Comparison of ENCODE assay signal across 1 cellular context in the genomic region with DNA sequence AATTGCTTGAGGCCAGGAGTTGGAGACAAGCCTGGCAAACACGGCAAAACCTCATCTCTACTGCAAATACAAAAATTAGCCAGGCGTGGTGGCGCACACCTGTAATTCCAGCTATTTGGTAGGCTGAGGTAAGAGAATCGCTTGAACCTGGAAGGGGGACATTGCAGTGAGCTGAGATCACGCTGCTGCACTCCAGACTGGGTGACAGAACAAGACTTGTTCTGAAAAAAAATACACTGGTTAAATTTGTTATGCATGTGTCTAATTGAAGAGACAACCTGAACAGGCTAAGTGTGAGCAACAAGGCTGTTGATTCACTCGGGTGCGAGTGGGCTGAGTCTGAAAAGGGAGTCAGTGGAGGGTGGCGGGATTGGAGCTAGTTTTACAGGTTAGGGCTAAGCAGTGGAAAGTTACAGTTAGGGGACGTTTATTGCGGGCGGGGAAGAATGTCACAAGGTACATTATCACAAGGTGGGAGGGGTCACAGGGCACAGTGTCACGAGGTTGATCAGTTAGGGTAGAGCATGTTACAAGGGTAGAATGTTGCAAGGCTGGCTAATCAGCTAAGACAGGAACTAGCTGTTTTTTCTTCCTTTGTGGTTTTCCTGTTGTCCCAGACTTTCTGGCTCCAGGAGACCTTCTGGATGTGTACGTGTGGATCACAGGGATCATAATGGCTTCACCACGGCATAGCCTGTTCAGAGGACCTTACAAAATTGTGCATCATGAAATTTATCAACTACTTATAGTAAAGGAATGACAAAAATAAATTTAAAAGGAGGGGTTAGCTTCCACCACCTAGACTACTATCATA.
A peak's percentile ranks its signal among the peaks of the same experiment; 100 is the strongest.
TF ChIP-seq lines count a peak whose summit lies in the region.

No MANE protein-coding gene starts in this region.

TF ChIP-seq in K562, 482 proteins besides CTCF, POLR2A, EP300 and RAD21 (continued from another document and continues in another):
- peak; percentile 80 for TF ChIP-seq ZNF197 (CRISPR knock-in tag; IDR thresholded peaks at IDR 0.05; ENCODE audit: low read depth)
- TF ChIP-seq MEF2D (tag; conservative IDR thresholded peaks at IDR 0.05; ENCODE audit: low read depth), result peak; percentile 58; the same call in 1 of the 2 replicates
- TF ChIP-seq BDP1 (IDR thresholded peaks at IDR 0.05; ENCODE audit: insufficient read depth, insufficient read length), result no peak
- TF ChIP-seq PTRF (tag; IDR thresholded peaks at IDR 0.05), result peak; percentile 38; the same call in 1 of the 2 replicates
- TF ChIP-seq XRCC3 (IDR thresholded peaks at IDR 0.05), result no peak
- peak; percentile 100 for TF ChIP-seq RNF2 (IDR thresholded peaks at IDR 0.05)
- TF ChIP-seq, protein P1, sequence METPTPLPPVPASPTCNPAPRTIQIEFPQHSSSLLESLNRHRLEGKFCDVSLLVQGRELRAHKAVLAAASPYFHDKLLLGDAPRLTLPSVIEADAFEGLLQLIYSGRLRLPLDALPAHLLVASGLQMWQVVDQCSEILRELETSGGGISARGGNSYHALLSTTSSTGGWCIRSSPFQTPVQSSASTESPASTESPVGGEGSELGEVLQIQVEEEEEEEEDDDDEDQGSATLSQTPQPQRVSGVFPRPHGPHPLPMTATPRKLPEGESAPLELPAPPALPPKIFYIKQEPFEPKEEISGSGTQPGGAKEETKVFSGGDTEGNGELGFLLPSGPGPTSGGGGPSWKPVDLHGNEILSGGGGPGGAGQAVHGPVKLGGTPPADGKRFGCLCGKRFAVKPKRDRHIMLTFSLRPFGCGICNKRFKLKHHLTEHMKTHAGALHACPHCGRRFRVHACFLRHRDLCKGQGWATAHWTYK (CRISPR knock-in tag; IDR thresholded peaks at IDR 0.05), result peak; percentile 32; the same call in 1 of the 2 replicates
- 0 out of 4 replicates have a peak, but pooled peaks of 1 of the 2 experiments have one; percentile 9 for TF ChIP-seq SRF (CRISPR knock-in tag; IDR thresholded peaks at IDR 0.05)
- TF ChIP-seq ZNF589 (CRISPR knock-in tag; IDR thresholded peaks at IDR 0.05; ENCODE audit: low read depth), result peak; percentile 88; the same call in 1 of the 2 replicates
- TF ChIP-seq, protein P2, sequence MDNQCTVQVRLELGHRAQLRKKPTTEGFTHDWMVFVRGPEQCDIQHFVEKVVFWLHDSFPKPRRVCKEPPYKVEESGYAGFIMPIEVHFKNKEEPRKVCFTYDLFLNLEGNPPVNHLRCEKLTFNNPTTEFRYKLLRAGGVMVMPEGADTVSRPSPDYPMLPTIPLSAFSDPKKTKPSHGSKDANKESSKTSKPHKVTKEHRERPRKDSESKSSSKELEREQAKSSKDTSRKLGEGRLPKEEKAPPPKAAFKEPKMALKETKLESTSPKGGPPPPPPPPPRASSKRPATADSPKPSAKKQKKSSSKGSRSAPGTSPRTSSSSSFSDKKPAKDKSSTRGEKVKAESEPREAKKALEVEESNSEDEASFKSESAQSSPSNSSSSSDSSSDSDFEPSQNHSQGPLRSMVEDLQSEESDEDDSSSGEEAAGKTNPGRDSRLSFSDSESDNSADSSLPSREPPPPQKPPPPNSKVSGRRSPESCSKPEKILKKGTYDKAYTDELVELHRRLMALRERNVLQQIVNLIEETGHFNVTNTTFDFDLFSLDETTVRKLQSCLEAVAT (IDR thresholded peaks at IDR 0.05), result peak in 1 of 2 experiments; percentile 93; a peak in 3 of 4 replicates
- TF ChIP-seq TEAD1 (CRISPR knock-in tag; IDR thresholded peaks at IDR 0.05), result peak; percentile 90 to 97
- TF ChIP-seq EZH2 (IDR thresholded peaks at IDR 0.05; ENCODE audit: borderline replicate concordance, low read depth, low read length), result no peak
- TF ChIP-seq, protein P3, sequence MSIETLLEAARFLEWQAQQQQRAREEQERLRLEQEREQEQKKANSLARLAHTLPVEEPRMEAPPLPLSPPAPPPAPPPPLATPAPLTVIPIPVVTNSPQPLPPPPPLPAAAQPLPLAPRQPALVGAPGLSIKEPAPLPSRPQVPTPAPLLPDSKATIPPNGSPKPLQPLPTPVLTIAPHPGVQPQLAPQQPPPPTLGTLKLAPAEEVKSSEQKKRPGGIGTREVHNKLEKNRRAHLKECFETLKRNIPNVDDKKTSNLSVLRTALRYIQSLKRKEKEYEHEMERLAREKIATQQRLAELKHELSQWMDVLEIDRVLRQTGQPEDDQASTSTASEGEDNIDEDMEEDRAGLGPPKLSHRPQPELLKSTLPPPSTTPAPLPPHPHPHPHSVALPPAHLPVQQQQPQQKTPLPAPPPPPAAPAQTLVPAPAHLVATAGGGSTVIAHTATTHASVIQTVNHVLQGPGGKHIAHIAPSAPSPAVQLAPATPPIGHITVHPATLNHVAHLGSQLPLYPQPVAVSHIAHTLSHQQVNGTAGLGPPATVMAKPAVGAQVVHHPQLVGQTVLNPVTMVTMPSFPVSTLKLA (conservative IDR thresholded peaks at IDR 0.05), result peak in 1 of 2 experiments; percentile 81; a peak in 3 of 4 replicates
- no peak for TF ChIP-seq ZSCAN32 (CRISPR knock-in tag; IDR thresholded peaks at IDR 0.05)
- TF ChIP-seq, protein P4, sequence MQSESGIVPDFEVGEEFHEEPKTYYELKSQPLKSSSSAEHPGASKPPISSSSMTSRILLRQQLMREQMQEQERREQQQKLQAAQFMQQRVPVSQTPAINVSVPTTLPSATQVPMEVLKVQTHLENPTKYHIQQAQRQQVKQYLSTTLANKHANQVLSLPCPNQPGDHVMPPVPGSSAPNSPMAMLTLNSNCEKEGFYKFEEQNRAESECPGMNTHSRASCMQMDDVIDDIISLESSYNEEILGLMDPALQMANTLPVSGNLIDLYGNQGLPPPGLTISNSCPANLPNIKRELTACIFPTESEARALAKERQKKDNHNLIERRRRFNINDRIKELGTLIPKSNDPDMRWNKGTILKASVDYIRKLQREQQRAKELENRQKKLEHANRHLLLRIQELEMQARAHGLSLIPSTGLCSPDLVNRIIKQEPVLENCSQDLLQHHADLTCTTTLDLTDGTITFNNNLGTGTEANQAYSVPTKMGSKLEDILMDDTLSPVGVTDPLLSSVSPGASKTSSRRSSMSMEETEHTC (IDR thresholded peaks at IDR 0.05), result peak; percentile 100
- TF ChIP-seq ZNF134 (CRISPR knock-in tag; conservative IDR thresholded peaks at IDR 0.05), result peak; percentile 77; the same call in 1 of the 2 replicates
- peak; percentile 37; the same call in 1 of the 2 replicates for TF ChIP-seq STAT5A (IDR thresholded peaks at IDR 0.05; ENCODE audit: borderline replicate concordance, low read length)
- TF ChIP-seq YY1 (IDR thresholded peaks at IDR 0.05; ENCODE audit: borderline replicate concordance in 1 of 3, control insufficient read depth in 1 of 3, extremely low read depth in 1 of 3, insufficient read depth in 3 of 3, insufficient read length in 1 of 3, insufficient replicate concordance in 2 of 3, low read depth in 1 of 3, low read length in 2 of 3), result peak in 1 of 3 experiments; percentile 71
- peak; percentile 93 for TF ChIP-seq NR2C1 (IDR thresholded peaks at IDR 0.05)
- TF ChIP-seq NR2C1 (tag; IDR thresholded peaks at IDR 0.05), result peak; percentile 96
- peak; percentile 81; the same call in 1 of the 2 replicates for TF ChIP-seq MTA1 (IDR thresholded peaks at IDR 0.05; ENCODE audit: borderline replicate concordance)
- no peak for TF ChIP-seq HSF4 (CRISPR knock-in tag; IDR thresholded peaks at IDR 0.05; ENCODE audit: borderline replicate concordance)
- TF ChIP-seq NFE2 (IDR thresholded peaks at IDR 0.05; ENCODE audit: low read depth), result no peak; the same call in 1 of the 2 replicates
- TF ChIP-seq NFXL1 (CRISPR knock-in tag; IDR thresholded peaks at IDR 0.05), result peak; percentile 66; the same call in 1 of the 2 replicates
- peak; percentile 82 for TF ChIP-seq TEAD4 (IDR thresholded peaks at IDR 0.05; ENCODE audit: low read length)
- no peak for TF ChIP-seq TEAD4 (CRISPR knock-in tag; IDR thresholded peaks at IDR 0.05; ENCODE audit: borderline replicate concordance)
- TF ChIP-seq, protein P5, sequence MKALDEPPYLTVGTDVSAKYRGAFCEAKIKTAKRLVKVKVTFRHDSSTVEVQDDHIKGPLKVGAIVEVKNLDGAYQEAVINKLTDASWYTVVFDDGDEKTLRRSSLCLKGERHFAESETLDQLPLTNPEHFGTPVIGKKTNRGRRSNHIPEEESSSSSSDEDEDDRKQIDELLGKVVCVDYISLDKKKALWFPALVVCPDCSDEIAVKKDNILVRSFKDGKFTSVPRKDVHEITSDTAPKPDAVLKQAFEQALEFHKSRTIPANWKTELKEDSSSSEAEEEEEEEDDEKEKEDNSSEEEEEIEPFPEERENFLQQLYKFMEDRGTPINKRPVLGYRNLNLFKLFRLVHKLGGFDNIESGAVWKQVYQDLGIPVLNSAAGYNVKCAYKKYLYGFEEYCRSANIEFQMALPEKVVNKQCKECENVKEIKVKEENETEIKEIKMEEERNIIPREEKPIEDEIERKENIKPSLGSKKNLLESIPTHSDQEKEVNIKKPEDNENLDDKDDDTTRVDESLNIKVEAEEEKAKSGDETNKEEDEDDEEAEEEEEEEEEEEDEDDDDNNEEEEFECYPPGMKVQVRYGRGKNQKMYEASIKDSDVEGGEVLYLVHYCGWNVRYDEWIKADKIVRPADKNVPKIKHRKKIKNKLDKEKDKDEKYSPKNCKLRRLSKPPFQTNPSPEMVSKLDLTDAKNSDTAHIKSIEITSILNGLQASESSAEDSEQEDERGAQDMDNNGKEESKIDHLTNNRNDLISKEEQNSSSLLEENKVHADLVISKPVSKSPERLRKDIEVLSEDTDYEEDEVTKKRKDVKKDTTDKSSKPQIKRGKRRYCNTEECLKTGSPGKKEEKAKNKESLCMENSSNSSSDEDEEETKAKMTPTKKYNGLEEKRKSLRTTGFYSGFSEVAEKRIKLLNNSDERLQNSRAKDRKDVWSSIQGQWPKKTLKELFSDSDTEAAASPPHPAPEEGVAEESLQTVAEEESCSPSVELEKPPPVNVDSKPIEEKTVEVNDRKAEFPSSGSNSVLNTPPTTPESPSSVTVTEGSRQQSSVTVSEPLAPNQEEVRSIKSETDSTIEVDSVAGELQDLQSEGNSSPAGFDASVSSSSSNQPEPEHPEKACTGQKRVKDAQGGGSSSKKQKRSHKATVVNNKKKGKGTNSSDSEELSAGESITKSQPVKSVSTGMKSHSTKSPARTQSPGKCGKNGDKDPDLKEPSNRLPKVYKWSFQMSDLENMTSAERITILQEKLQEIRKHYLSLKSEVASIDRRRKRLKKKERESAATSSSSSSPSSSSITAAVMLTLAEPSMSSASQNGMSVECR (CRISPR knock-in tag; IDR thresholded peaks at IDR 0.05), result 0 out of 2 replicates have a peak, but pooled peaks have one; percentile 32
- TF ChIP-seq, protein P6, sequence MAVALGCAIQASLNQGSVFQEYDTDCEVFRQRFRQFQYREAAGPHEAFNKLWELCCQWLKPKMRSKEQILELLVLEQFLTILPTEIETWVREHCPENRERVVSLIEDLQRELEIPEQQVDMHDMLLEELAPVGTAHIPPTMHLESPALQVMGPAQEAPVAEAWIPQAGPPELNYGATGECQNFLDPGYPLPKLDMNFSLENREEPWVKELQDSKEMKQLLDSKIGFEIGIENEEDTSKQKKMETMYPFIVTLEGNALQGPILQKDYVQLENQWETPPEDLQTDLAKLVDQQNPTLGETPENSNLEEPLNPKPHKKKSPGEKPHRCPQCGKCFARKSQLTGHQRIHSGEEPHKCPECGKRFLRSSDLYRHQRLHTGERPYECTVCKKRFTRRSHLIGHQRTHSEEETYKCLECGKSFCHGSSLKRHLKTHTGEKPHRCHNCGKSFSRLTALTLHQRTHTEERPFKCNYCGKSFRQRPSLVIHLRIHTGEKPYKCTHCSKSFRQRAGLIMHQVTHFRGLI (CRISPR knock-in tag; IDR thresholded peaks at IDR 0.05), result peak; percentile 61
- TF ChIP-seq POLR2H (tag; IDR thresholded peaks at IDR 0.05; ENCODE audit: low read depth), result peak; percentile 92
- peak; percentile 29; the same call in 1 of the 2 replicates for TF ChIP-seq NFIC (IDR thresholded peaks at IDR 0.05)
- TF ChIP-seq ZFP36 (IDR thresholded peaks at IDR 0.05; ENCODE audit: low read depth, low read length, partially characterized antibody), result peak; percentile 32
- TF ChIP-seq, protein P7, sequence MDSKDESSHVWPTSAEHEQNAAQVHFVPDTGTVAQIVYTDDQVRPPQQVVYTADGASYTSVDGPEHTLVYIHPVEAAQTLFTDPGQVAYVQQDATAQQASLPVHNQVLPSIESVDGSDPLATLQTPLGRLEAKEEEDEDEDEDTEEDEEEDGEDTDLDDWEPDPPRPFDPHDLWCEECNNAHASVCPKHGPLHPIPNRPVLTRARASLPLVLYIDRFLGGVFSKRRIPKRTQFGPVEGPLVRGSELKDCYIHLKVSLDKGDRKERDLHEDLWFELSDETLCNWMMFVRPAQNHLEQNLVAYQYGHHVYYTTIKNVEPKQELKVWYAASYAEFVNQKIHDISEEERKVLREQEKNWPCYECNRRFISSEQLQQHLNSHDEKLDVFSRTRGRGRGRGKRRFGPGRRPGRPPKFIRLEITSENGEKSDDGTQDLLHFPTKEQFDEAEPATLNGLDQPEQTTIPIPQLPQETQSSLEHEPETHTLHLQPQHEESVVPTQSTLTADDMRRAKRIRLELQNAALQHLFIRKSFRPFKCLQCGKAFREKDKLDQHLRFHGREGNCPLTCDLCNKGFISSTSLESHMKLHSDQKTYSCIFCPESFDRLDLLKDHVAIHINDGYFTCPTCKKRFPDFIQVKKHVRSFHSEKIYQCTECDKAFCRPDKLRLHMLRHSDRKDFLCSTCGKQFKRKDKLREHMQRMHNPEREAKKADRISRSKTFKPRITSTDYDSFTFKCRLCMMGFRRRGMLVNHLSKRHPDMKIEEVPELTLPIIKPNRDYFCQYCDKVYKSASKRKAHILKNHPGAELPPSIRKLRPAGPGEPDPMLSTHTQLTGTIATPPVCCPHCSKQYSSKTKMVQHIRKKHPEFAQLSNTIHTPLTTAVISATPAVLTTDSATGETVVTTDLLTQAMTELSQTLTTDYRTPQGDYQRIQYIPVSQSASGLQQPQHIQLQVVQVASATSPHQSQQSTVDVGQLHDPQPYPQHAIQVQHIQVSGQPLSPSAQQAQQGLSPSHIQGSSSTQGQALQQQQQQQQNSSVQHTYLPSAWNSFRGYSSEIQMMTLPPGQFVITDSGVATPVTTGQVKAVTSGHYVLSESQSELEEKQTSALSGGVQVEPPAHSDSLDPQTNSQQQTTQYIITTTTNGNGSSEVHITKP (IDR thresholded peaks at IDR 0.05; ENCODE audit: partially characterized antibody), result peak; percentile 15
- peak; percentile 83 for TF ChIP-seq TRIM28 (IDR thresholded peaks at IDR 0.05)
- TF ChIP-seq ZNF124 (CRISPR knock-in tag; IDR thresholded peaks at IDR 0.05), result no peak
- TF ChIP-seq GABPB1 (CRISPR knock-in tag; IDR thresholded peaks at IDR 0.05), result 0 out of 2 replicates have a peak, but pooled peaks have one; percentile 38
- TF ChIP-seq LEF1 (IDR thresholded peaks at IDR 0.05), result peak; percentile 78
- peak; percentile 84 to 94 for TF ChIP-seq TRIM24 (IDR thresholded peaks at IDR 0.05)
- peak; percentile 62 for TF ChIP-seq TAF1 (IDR thresholded peaks at IDR 0.05; ENCODE audit: control insufficient read depth, extremely low read depth, insufficient read depth, low read length, severe bottlenecking)
- no peak for TF ChIP-seq SAFB (IDR thresholded peaks at IDR 0.05; ENCODE audit: borderline replicate concordance, low read depth, low read length)
- TF ChIP-seq, protein P8, sequence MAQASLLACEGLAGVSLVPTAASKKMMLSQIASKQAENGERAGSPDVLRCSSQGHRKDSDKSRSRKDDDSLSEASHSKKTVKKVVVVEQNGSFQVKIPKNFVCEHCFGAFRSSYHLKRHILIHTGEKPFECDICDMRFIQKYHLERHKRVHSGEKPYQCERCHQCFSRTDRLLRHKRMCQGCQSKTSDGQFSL (CRISPR knock-in tag; IDR thresholded peaks at IDR 0.05), result no peak
- TF ChIP-seq, protein P8 (tag; IDR thresholded peaks at IDR 0.05), result no peak
